1 cellular context compared by ENCODE assay signal in genomic region chr11:61716478-61717285, GRCh38.
TF ChIP-seq lines count a peak whose summit lies in the region.

No MANE protein-coding gene starts in this region.

TF ChIP-seq in GM23338, 12 proteins besides CTCF, POLR2A, EP300 and RAD21 (continued from another document):
- TF ChIP-seq ZNF462 (CRISPR knock-in tag; IDR thresholded peaks at IDR 0.05) = no peak
- no peak for TF ChIP-seq ZNF331 (CRISPR knock-in tag; IDR thresholded peaks at IDR 0.05; ENCODE audit: low read depth)
- TF ChIP-seq NANOG (IDR thresholded peaks at IDR 0.05; ENCODE audit: borderline replicate concordance) = no peak
- no peak for TF ChIP-seq POLR2AphosphoS5 (IDR thresholded peaks at IDR 0.05; ENCODE audit: low read depth)
